19 cellular contexts compared by ENCODE assay signal in the genomic region with DNA sequence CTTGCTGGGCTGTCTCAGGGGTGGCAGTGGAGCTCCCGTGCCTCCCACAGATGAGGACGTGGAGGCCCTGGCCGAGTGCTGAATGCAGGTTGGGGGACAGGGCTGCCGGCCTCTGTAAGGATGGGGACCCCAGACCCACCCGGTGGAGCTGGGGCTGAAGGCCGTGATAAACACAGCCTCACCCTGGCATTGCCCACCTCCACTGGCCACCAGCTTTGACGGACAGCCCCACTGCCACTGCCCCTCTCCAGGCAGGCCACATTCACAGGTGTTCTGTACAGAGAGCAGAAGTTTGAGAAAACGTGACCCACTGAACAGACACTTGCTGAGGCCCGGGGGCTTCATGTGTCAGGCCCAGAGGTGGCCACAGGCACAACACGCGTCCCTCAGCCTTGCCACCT.
DNase-seq lines count a peak whose midpoint lies in the region; ATAC-seq and TF ChIP-seq lines count a peak whose summit lies in the region.
"Had no signal": no experiment of that assay in that cellular context is flagged by ENCODE, and none has a peak within 500 bp of the region (broad histone marks: within the 10 kb centered on the region; RNA-seq: fewer than 3 reads in every experiment).

No MANE protein-coding gene starts in this region.

- intact Hi-C loops in Right ventricle myocardium inferior (cut with DNase I): no loop called here
- intact Hi-C loops in left ventricle myocardium inferior (cut with micrococcal nuclease): no loop called here
- intact Hi-C loops in thyroid gland (cut with DNase I): no loop called here

- peaks cover 0 to 4% of the 10 kb centered on the region in 2 donors for H3K36me3 Mint-ChIP-seq in naive B cell

- WGBS in thyroid gland, 2 donors: 94 to 98% methylated on average over 11 of the region's 11 CpGs

- H3K27ac ChIP-seq in left ventricle myocardium inferior (replicated peaks): no peak overlapping the region
- H3K27ac ChIP-seq in VCaP: peak overlapping the region; percentile 80; the same call in 1 of the 2 replicates
- peak overlapping the region in 2 of 3 donors; percentile 56 to 67 for H3K27ac ChIP-seq in thyroid gland
- H3K27ac ChIP-seq: 22Rv1, C4-2B, HL-60 had no signal

- H3K36me3 ChIP-seq in left ventricle myocardium inferior (no peaks in the 10 kb centered on the region), thyroid gland (no peaks in the 10 kb centered on the region)

- peaks cover 19% of the 10 kb centered on the region for H3K4me1 ChIP-seq in left ventricle myocardium inferior
- H3K4me1 ChIP-seq in thyroid gland: peaks cover 9 to 18% of the 10 kb centered on the region in 2 donors

- ATAC-seq in Right ventricle myocardium inferior (no peak), naive B cell (ENCODE audit: low read depth in 2 of 2) (peak in 1 of 2 donors; percentile 9), HG02885 (IDR thresholded peaks at IDR 0.05; ENCODE audit: poor library complexity, unreplicated experiment) (no peak)

- H3K27ac Mint-ChIP-seq in naive B cell: peak overlapping the region in 3 of 6 donors; percentile 19 to 86 (median 83)

- H3K4me3 Mint-ChIP-seq in naive B cell: peak overlapping the region in 5 of 8 donors; percentile 28 to 60 (median 50)

- H3K27me3 ChIP-seq in left ventricle myocardium inferior (ENCODE audit: low read depth) (no peaks in the 10 kb centered on the region), thyroid gland (no peaks in the 10 kb centered on the region)

- H3K9me3 Mint-ChIP-seq in naive B cell: peaks cover 0 to 7% (median 2%) of the 10 kb centered on the region in 7 donors

- TF ChIP-seq POLR2A in thyroid gland (IDR thresholded peaks at IDR 0.05): no peak

- no peaks in the 10 kb centered on the region for H3K27me3 Mint-ChIP-seq in naive B cell

- TF ChIP-seq CTCF in left ventricle myocardium inferior (IDR thresholded peaks at IDR 0.05; ENCODE audit: borderline replicate concordance) (no peak), VCaP (conservative IDR thresholded peaks at IDR 0.05) (no peak), thyroid gland (IDR thresholded peaks at IDR 0.05) (no peak)

- H3K4me3 ChIP-seq in left ventricle myocardium inferior (no peak overlapping the region), thyroid gland (replicated peaks in 1 of 3) (no peak overlapping the region)
- H3K4me3 ChIP-seq: GM12878 had no signal

- H3K9me3 ChIP-seq in left ventricle myocardium inferior (replicated peaks) (peaks cover 9% of the 10 kb centered on the region), thyroid gland (no peaks in the 10 kb centered on the region)
- H3K9me3 ChIP-seq: SK-N-SH had no signal

- peak; percentile 37 for DNase-seq in Right ventricle myocardium inferior (ENCODE audit: missing footprints)
- no peak for DNase-seq in left ventricle myocardium inferior
- no peak for DNase-seq in naive B cell
- DNase-seq in thyroid gland: no peak
- no peak for DNase-seq in T-helper 2 cell
- no peak for DNase-seq in NCI-H146 (lab: John Stamatoyannopoulos, UW)
- DNase-seq: COR-L47; DMS79; KBM-7; NCI-H1694; NCI-H69; NK-92 treated with Interleukin-12 subunit alpha and Interleukin-12 subunit beta, amount 100 ng/mL, for 24 hours; SK-N-SH had no signal

- peaks cover 39 to 73% (median 71%) of the 10 kb centered on the region in 3 donors for H3K4me1 Mint-ChIP-seq in naive B cell
